In genomic region chr17:43019418-43019817, GRCh38 we compare ENCODE assay signal across 8 cellular contexts. TPM values are rescaled to one million over a fixed set of nuclear protein-coding genes. Genes with fewer than 3 reads are reported as not detected.
DNase-seq lines count a peak whose midpoint lies in the region; ATAC-seq and TF ChIP-seq lines count a peak whose summit lies in the region.

No MANE protein-coding gene starts in this region.

- intact Hi-C loops in heart right ventricle (cut with DNase I) (no loop called here), Right ventricle myocardium inferior (cut with DNase I) (no loop called here), colonic mucosa (cut with DNase I) (no loop called here)
- intact Hi-C loops in activated CD8-positive, alpha-beta T cell treated with anti-CD3 and anti-CD28 coated beads for 36 hours (cut with micrococcal nuclease): loop anchor here (10.0 kb wide), 1 partner anchor 195 kb away; the partner anchor contains the start of gene TMEM106A

- H3K4me1 ChIP-seq in heart right ventricle (peaks cover 17 to 73% (median 68%) of the 10 kb centered on the region in 9 donors), colonic mucosa (no peaks in the 10 kb centered on the region)

- H3K27me3 Mint-ChIP-seq in naive B cell: no peaks in the 10 kb centered on the region
- no peaks in the 10 kb centered on the region for H3K27me3 Mint-ChIP-seq in activated CD8-positive, alpha-beta T cell treated with anti-CD3 and anti-CD28 coated beads for 36 hours

- H3K4me3 Mint-ChIP-seq in naive B cell: peak overlapping the region in 7 of 8 donors; percentile 55 to 97 (median 84)
- no peak overlapping the region for H3K4me3 Mint-ChIP-seq in activated CD8-positive, alpha-beta T cell treated with anti-CD3 and anti-CD28 coated beads for 36 hours

- H3K9me3 ChIP-seq in heart right ventricle (no peaks in the 10 kb centered on the region), colonic mucosa (no peaks in the 10 kb centered on the region)

- H3K27ac ChIP-seq in heart right ventricle (peak overlapping the region; percentile 5 to 94 (median 90)), colonic mucosa (peak overlapping the region; percentile 83)

- peaks cover 0 to 43% (median 4%) of the 10 kb centered on the region in 9 donors for H3K36me3 ChIP-seq in heart right ventricle
- H3K36me3 ChIP-seq in colonic mucosa: no peaks in the 10 kb centered on the region

- ATAC-seq in heart right ventricle: no peak
- no peak for ATAC-seq in Right ventricle myocardium inferior
- no peak for ATAC-seq in naive B cell (ENCODE audit: low read depth in 2 of 2)
- no peak for ATAC-seq in activated CD8-positive, alpha-beta T cell treated with anti-CD3 and anti-CD28 coated beads for 36 hours

- DNase-seq in heart right ventricle (no peak), Right ventricle myocardium inferior (ENCODE audit: missing footprints) (no peak), colonic mucosa (no peak), naive B cell (no peak), NCI-H2107 treated with DMSO at 0.1 percent for 48 hours (lab: John Stamatoyannopoulos, UW; ENCODE audit: unreplicated experiment) (no peak), DMS53 treated with DMSO at 0.1 percent for 48 hours (lab: John Stamatoyannopoulos, UW; ENCODE audit: unreplicated experiment) (no peak)
- no peak for DNase-seq in activated CD8-positive, alpha-beta T cell treated with anti-CD3 and anti-CD28 coated beads for 36 hours
- no peak for DNase-seq in activated CD8-positive, alpha-beta memory T cell treated with anti-CD3 and anti-CD28 coated beads, Interleukin-2, amount 50 U/mL, for 4 hours

- H3K4me3 ChIP-seq in heart right ventricle: peak overlapping the region in 5 of 10 donors; percentile 2 to 99 (median 16)
- H3K4me3 ChIP-seq in colonic mucosa: no peak overlapping the region

- TF ChIP-seq CTCF in heart right ventricle (IDR thresholded peaks at IDR 0.05) (no peak), colonic mucosa (IDR thresholded peaks at IDR 0.05) (no peak)
- no peak for TF ChIP-seq CTCF in activated CD8-positive, alpha-beta T cell treated with anti-CD3 and anti-CD28 coated beads for 36 hours (IDR thresholded peaks at IDR 0.05)

- H3K27me3 ChIP-seq in heart right ventricle (no peaks in the 10 kb centered on the region), colonic mucosa (no peaks in the 10 kb centered on the region)

- H3K27ac Mint-ChIP-seq in naive B cell: peak overlapping the region in 1 of 6 donors; percentile 76
- H3K27ac Mint-ChIP-seq in activated CD8-positive, alpha-beta T cell treated with anti-CD3 and anti-CD28 coated beads for 36 hours: no peak overlapping the region

- H3K4me1 Mint-ChIP-seq in naive B cell: peaks cover 17 to 28% (median 19%) of the 10 kb centered on the region in 3 donors
- peaks cover 34% of the 10 kb centered on the region for H3K4me1 Mint-ChIP-seq in activated CD8-positive, alpha-beta T cell treated with anti-CD3 and anti-CD28 coated beads for 36 hours (ENCODE audit: low read depth)

- POLR2A ChIA-PET in activated CD8-positive, alpha-beta T cell treated with anti-CD3 and anti-CD28 coated beads for 36 hours (lab: Charles Lee): interaction anchor here (0.7 to 3.7 kb wide), 5 partner anchors 9 to 702 kb away, joined by 3 to 23 read pairs (median 4); partner anchors contain the start of genes IFI35 and RPL27

- CTCF ChIA-PET in activated CD8-positive, alpha-beta T cell treated with anti-CD3 and anti-CD28 coated beads for 36 hours (lab: Charles Lee): no interaction called here

- no peaks in the 10 kb centered on the region for H3K9me3 Mint-ChIP-seq in naive B cell
- H3K9me3 Mint-ChIP-seq in activated CD8-positive, alpha-beta T cell treated with anti-CD3 and anti-CD28 coated beads for 36 hours: no peaks in the 10 kb centered on the region

- peak overlapping the region in 1 of 2 donors; percentile 51 for H3K9ac ChIP-seq in colonic mucosa (ENCODE audit: low read depth in 2 of 2, low read length in 2 of 2)

- peaks cover 0 to 8% of the 10 kb centered on the region in 2 donors for H3K36me3 Mint-ChIP-seq in naive B cell
- no peaks in the 10 kb centered on the region for H3K36me3 Mint-ChIP-seq in activated CD8-positive, alpha-beta T cell treated with anti-CD3 and anti-CD28 coated beads for 36 hours (ENCODE audit: low read depth)

- WGBS in heart right ventricle, 2 donors: 28 to 35% methylated on average over 7 of the region's 7 CpGs

RNA-seq across cellular contexts. Expression of gene VAT1, which starts 2.8 kb away (rescaled TPM):
- total RNA-seq in heart right ventricle (10 to 100 TPM; 48.5 to 99.2 (median 70.8) TPM), Right ventricle myocardium inferior (90.5 TPM), colonic mucosa (10 to 100 TPM; 33.2 to 61.5 TPM)
- polyA plus RNA-seq in heart right ventricle (10 to 100 TPM; 54.6 to 66.5 TPM), naive B cell (ENCODE audit: low read depth in 6 of 6) (10 to 100 TPM; 63.2 to 76.5 (median 74.6) TPM)
- total RNA-seq in activated CD8-positive, alpha-beta T cell treated with anti-CD3 and anti-CD28 coated beads for 36 hours: 10 to 100 TPM; 35.9 to 39.4 TPM

RNA-seq across cellular contexts. Expression of gene RND2, which starts 5.6 kb away (rescaled TPM):
- total RNA-seq in heart right ventricle (1 to 10 TPM in 1 of 10 donors, under 1 TPM in 9; 0.16 to 2.3 (median 0.51) TPM), Right ventricle myocardium inferior (1.5 TPM), colonic mucosa (under 1 TPM; 0.30 to 0.56 TPM)
- polyA plus RNA-seq in heart right ventricle (under 1 TPM; 0.14 to 0.95 TPM), naive B cell (ENCODE audit: low read depth in 6 of 6) (under 1 TPM in 5 of 6 donors, not detected in 1; 0.11 to 0.30 (median 0.22) TPM)
- not detected for total RNA-seq in activated CD8-positive, alpha-beta T cell treated with anti-CD3 and anti-CD28 coated beads for 36 hours

RNA-seq across cellular contexts. Expression of gene IFI35, which starts 12.8 kb away (rescaled TPM):
- total RNA-seq in heart right ventricle: 10 to 100 TPM in 6 of 10 donors, 1 to 10 TPM in 4; 7.0 to 61.6 (median 13.2) TPM
- polyA plus RNA-seq in heart right ventricle: 10 to 100 TPM; 13.0 to 26.0 TPM
- total RNA-seq in Right ventricle myocardium inferior: 15.9 TPM
- total RNA-seq in colonic mucosa: 10 to 100 TPM; 25.9 to 27.9 TPM
- polyA plus RNA-seq in naive B cell (ENCODE audit: low read depth in 6 of 6): 10 to 100 TPM; 47.6 to 83.6 (median 59.1) TPM
- 10 to 100 TPM; 33.4 to 35.8 TPM for total RNA-seq in activated CD8-positive, alpha-beta T cell treated with anti-CD3 and anti-CD28 coated beads for 36 hours

RNA-seq across cellular contexts. Expression of gene RPL27, which starts 21.2 kb away (rescaled TPM):
- total RNA-seq in heart right ventricle: 100 to 1,000 TPM; 388 to 841 (median 519) TPM
- 1,000 to 10,000 TPM; 1,760 to 2,790 TPM for polyA plus RNA-seq in heart right ventricle
- 791 TPM for total RNA-seq in Right ventricle myocardium inferior
- 100 to 1,000 TPM; 707 to 851 TPM for total RNA-seq in colonic mucosa
- 1,000 to 10,000 TPM; 1,305 to 2,435 (median 1,972) TPM for polyA plus RNA-seq in naive B cell (ENCODE audit: low read depth in 6 of 6)
- 1,000 to 10,000 TPM; 1,640 to 1,647 TPM for total RNA-seq in activated CD8-positive, alpha-beta T cell treated with anti-CD3 and anti-CD28 coated beads for 36 hours

RNA-seq across cellular contexts. Expression of gene RUNDC1, which starts 39.1 kb away (rescaled TPM):
- total RNA-seq in heart right ventricle: 10 to 100 TPM in 9 of 10 donors, 1 to 10 TPM in 1; 7.5 to 21.0 (median 11.6) TPM
- 10 to 100 TPM in 1 of 2 donors, 1 to 10 TPM in 1; 5.6 to 10.2 TPM for polyA plus RNA-seq in heart right ventricle
- total RNA-seq in Right ventricle myocardium inferior: 10.4 TPM
- 10 to 100 TPM; 18.7 to 22.3 TPM for total RNA-seq in colonic mucosa
- 10 to 100 TPM; 15.3 to 39.6 (median 26.2) TPM for polyA plus RNA-seq in naive B cell (ENCODE audit: low read depth in 6 of 6)
- total RNA-seq in activated CD8-positive, alpha-beta T cell treated with anti-CD3 and anti-CD28 coated beads for 36 hours: 10 to 100 TPM; 16.1 to 17.0 TPM
